ENCODE assay signal across 9 cellular contexts in the genomic region with DNA sequence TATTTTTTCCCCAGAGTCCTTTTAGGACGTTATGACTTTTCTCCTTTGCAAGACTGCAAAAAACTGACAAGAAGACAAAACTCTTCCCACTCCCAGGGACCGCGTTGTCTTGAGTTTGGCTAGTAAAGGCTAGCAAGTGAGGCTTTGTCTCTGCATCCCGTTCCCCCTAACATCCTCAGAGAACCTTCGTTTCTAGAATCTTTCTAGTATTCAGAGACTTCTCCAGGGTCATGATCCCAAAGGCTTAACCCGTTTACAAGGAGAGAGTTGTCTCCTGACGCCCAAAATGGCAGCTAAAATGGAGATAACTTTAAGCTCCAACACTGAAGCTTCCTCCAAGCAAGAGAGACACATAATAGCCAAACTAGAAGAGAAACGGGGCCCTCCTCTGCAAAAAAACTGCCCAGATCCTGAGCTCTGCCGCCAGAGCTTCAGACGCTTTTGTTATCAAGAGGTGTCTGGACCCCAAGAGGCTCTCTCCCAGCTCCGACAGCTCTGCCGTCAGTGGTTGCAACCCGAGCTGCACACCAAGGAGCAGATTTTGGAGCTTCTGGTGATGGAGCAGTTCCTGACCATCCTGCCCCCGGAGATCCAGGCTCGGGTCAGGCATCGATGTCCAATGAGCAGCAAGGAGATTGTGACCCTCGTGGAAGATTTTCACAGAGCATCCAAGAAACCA. TPM values are rescaled to one million over a fixed set of nuclear protein-coding genes. Genes with fewer than 3 reads are reported as not detected.
DNase-seq lines count a peak whose midpoint lies in the region; ATAC-seq and TF ChIP-seq lines count a peak whose summit lies in the region.
"Had no signal": no experiment of that assay in that cellular context is flagged by ENCODE, and none has a peak within 500 bp of the region (broad histone marks: within the 10 kb centered on the region; RNA-seq: fewer than 3 reads in every experiment).

No MANE protein-coding gene starts in this region.

- no peaks in the 10 kb centered on the region for H4K20me1 ChIP-seq in PC-9 (ENCODE audit: insufficient read depth)

- peaks cover 75% of the 10 kb centered on the region for H3K36me3 Mint-ChIP-seq in activated naive CD4-positive, alpha-beta T cell treated with anti-CD3 and anti-CD28 coated beads, Interleukin-2, amount 10 ng/mL, durations not matched to agents 7 days and 5 days
- peaks cover 41% of the 10 kb centered on the region for H3K36me3 Mint-ChIP-seq in natural killer cell treated with Interleukin-12 subunit alpha and Interleukin-12 subunit beta and Interleukin-15 and Interleukin-18, amount 100 ng/mL, for 72 hours

- peaks cover 11% of the 10 kb centered on the region; the same call in 1 of the 2 replicates for H3F3A ChIP-seq in PC-9 (ENCODE audit: insufficient read depth, low read depth)

- no peaks in the 10 kb centered on the region for H3K27me3 Mint-ChIP-seq in activated naive CD4-positive, alpha-beta T cell treated with anti-CD3 and anti-CD28 coated beads, Interleukin-2, amount 10 ng/mL, durations not matched to agents 7 days and 5 days
- no peaks in the 10 kb centered on the region for H3K27me3 Mint-ChIP-seq in natural killer cell treated with Interleukin-12 subunit alpha and Interleukin-12 subunit beta and Interleukin-15 and Interleukin-18, amount 100 ng/mL, for 72 hours

- H3K4me1 Mint-ChIP-seq in activated naive CD4-positive, alpha-beta T cell treated with anti-CD3 and anti-CD28 coated beads, Interleukin-2, amount 10 ng/mL, durations not matched to agents 7 days and 5 days, result peaks cover 37% of the 10 kb centered on the region
- peaks cover 25 to 38% of the 10 kb centered on the region in 2 donors for H3K4me1 Mint-ChIP-seq in natural killer cell treated with Interleukin-12 subunit alpha and Interleukin-12 subunit beta and Interleukin-15 and Interleukin-18, amount 100 ng/mL, for 72 hours (ENCODE audit: low read depth in 2 of 2)

- 25% methylated on average over 17 of the region's 17 CpGs for WGBS in ectodermal cell, 2 experiments

- H3K27ac ChIP-seq in PC-9 (no peak overlapping the region), ectodermal cell (ENCODE audit: insufficient read depth, low read depth, low read length, poor library complexity, severe bottlenecking) (no peak overlapping the region)

- H3K27me3 ChIP-seq in PC-9 (ENCODE audit: insufficient read depth, low read depth) (no peaks in the 10 kb centered on the region), ectodermal cell (ENCODE audit: control insufficient read depth, insufficient read depth, low read length, poor library complexity, severe bottlenecking) (no peaks in the 10 kb centered on the region)

- no peak for ATAC-seq in natural killer cell treated with Interleukin-12 subunit alpha and Interleukin-12 subunit beta and Interleukin-15 and Interleukin-18, amount 100 ng/mL, for 72 hours
- no peak for ATAC-seq in HG03135 (IDR thresholded peaks at IDR 0.05; ENCODE audit: unreplicated experiment)
- no peak for ATAC-seq in HG02798 (IDR thresholded peaks at IDR 0.05; ENCODE audit: poor library complexity, unreplicated experiment)
- ATAC-seq in HG03521 (IDR thresholded peaks at IDR 0.05; ENCODE audit: unreplicated experiment), result no peak

- peak overlapping the region; percentile 89 for H3K4me3 Mint-ChIP-seq in activated naive CD4-positive, alpha-beta T cell treated with anti-CD3 and anti-CD28 coated beads, Interleukin-2, amount 10 ng/mL, durations not matched to agents 7 days and 5 days
- H3K4me3 Mint-ChIP-seq in natural killer cell treated with Interleukin-12 subunit alpha and Interleukin-12 subunit beta and Interleukin-15 and Interleukin-18, amount 100 ng/mL, for 72 hours, result peak overlapping the region; percentile 92

- H3K4me3 ChIP-seq in PC-9, result peak overlapping the region; percentile 74
- H3K4me3 ChIP-seq in ectodermal cell (ENCODE audit: insufficient read depth, low read depth, low read length), result peak overlapping the region; percentile 91

- peak overlapping the region; percentile 91 for H3K27ac Mint-ChIP-seq in activated naive CD4-positive, alpha-beta T cell treated with anti-CD3 and anti-CD28 coated beads, Interleukin-2, amount 10 ng/mL, durations not matched to agents 7 days and 5 days
- H3K27ac Mint-ChIP-seq in natural killer cell treated with Interleukin-12 subunit alpha and Interleukin-12 subunit beta and Interleukin-15 and Interleukin-18, amount 100 ng/mL, for 72 hours, result peak overlapping the region; percentile 79 to 85

- CTCF ChIA-PET in activated naive CD4-positive, alpha-beta T cell treated with anti-CD3 and anti-CD28 coated beads, Interleukin-2, amount 10 ng/mL, durations not matched to agents 7 days and 5 days (lab: Charles Lee), result interaction anchor here (1.8 kb wide), 1 partner anchor 55 kb away, joined by 3 read pairs; no protein-coding TSS in a partner anchor
- CTCF ChIA-PET in PC-9 (lab: Charles Lee), result no interaction called here

- H3K9me3 ChIP-seq in PC-9 (ENCODE audit: insufficient read depth, low read depth) (peaks cover 19% of the 10 kb centered on the region), ectodermal cell (ENCODE audit: control insufficient read depth, low read length) (no peaks in the 10 kb centered on the region)

- POLR2A ChIA-PET in PC-9 (lab: Charles Lee; ENCODE audit: unreplicated experiment), result interaction anchor here (0.7 kb wide), 1 partner anchor 1696 kb away, joined by 3 read pairs; no protein-coding TSS in a partner anchor

- H2AFZ ChIP-seq in PC-9, result peak overlapping the region; percentile 88

- intact Hi-C loops in PC-9 (cut with micrococcal nuclease; ENCODE audit: unreplicated experiment), result loop anchor here (2.0 to 5.0 kb wide), 5 partner anchors 55 to 251 kb away; a partner anchor contains a TSS

- no peak for DNase-seq in activated naive CD4-positive, alpha-beta T cell treated with anti-CD3 and anti-CD28 coated beads, Interleukin-2, amount 10 ng/mL, durations not matched to agents 7 days and 5 days
- no peak for DNase-seq in activated naive CD4-positive, alpha-beta T cell treated with Interleukin-2 at 50 U/mL for 16 hours
- DNase-seq in PC-9, result peak in 1 of 2 experiments; percentile 14
- no peak for DNase-seq in natural killer cell treated with Interleukin-12 subunit alpha and Interleukin-12 subunit beta and Interleukin-15 and Interleukin-18, amount 100 ng/mL, for 72 hours (ENCODE audit: low spot score)

- H3K4me1 ChIP-seq in PC-9 (replicated peaks; ENCODE audit: insufficient read depth) (peaks cover 12% of the 10 kb centered on the region; the same call in 1 of the 2 replicates), ectodermal cell (ENCODE audit: control insufficient read depth, insufficient read depth, low read length) (peaks cover 3% of the 10 kb centered on the region)

- H3K4me2 ChIP-seq in PC-9, result peak overlapping the region; percentile 92

- H3K9me3 Mint-ChIP-seq in activated naive CD4-positive, alpha-beta T cell treated with anti-CD3 and anti-CD28 coated beads, Interleukin-2, amount 10 ng/mL, durations not matched to agents 7 days and 5 days, result peaks cover 60% of the 10 kb centered on the region
- H3K9me3 Mint-ChIP-seq in natural killer cell treated with Interleukin-12 subunit alpha and Interleukin-12 subunit beta and Interleukin-15 and Interleukin-18, amount 100 ng/mL, for 72 hours, result peaks cover 12% of the 10 kb centered on the region

- peaks cover 23% of the 10 kb centered on the region for H3K79me2 ChIP-seq in PC-9 (ENCODE audit: low read depth)

- no TSS peak for BruUV-seq in PC-9 (replicated peaks; lab: Mats Ljungman, UMichigan)

- no peak for TF ChIP-seq CTCF in PC-9 (conservative IDR thresholded peaks at IDR 0.05)

- H3K9me2 ChIP-seq in PC-9 (ENCODE audit: insufficient read depth), result no peaks in the 10 kb centered on the region

- H3K36me3 ChIP-seq in PC-9 (ENCODE audit: low read depth), result peaks cover 35% of the 10 kb centered on the region
- H3K36me3 ChIP-seq in ectodermal cell (ENCODE audit: control insufficient read depth, insufficient read depth, low read length), result peaks cover 43% of the 10 kb centered on the region

RNA-seq across cellular contexts. Expression of a gene that starts 0.8 kb away (rescaled TPM):
- 12.1 and 13.2 TPM in 2 replicates for total RNA-seq in PC-9 (2021)
- polyA plus RNA-seq in ectodermal cell (2013, experiment 1 of 4), result 15.3 TPM
- 17.5 TPM for polyA plus RNA-seq in ectodermal cell (2013, experiment 2 of 4)
- polyA plus RNA-seq in ectodermal cell (2013, experiment 3 of 4), result 12.7 TPM
- 12.3 TPM for polyA plus RNA-seq in ectodermal cell (2013, experiment 4 of 4)
- total RNA-seq in natural killer cell treated with Interleukin-12 subunit alpha and Interleukin-12 subunit beta and Interleukin-15 and Interleukin-18, amount 100 ng/mL, for 72 hours, result 10 to 100 TPM in 1 of 2 donors, 1 to 10 TPM in 1; 9.2 to 10.2 TPM

RNA-seq across cellular contexts. Expression of a gene that starts 1.1 kb away (rescaled TPM):
- total RNA-seq in PC-9 (2021), result 15.5 and 16.4 TPM in 2 replicates
- 18.4 TPM for polyA plus RNA-seq in ectodermal cell (2013, experiment 1 of 4)
- polyA plus RNA-seq in ectodermal cell (2013, experiment 2 of 4), result 17.5 TPM
- polyA plus RNA-seq in ectodermal cell (2013, experiment 3 of 4), result 17.7 TPM
- polyA plus RNA-seq in ectodermal cell (2013, experiment 4 of 4), result 17.3 TPM
- total RNA-seq in natural killer cell treated with Interleukin-12 subunit alpha and Interleukin-12 subunit beta and Interleukin-15 and Interleukin-18, amount 100 ng/mL, for 72 hours, result 10 to 100 TPM; 12.6 to 16.9 TPM

RNA-seq across cellular contexts. Expression of a gene that starts 41.4 kb away (rescaled TPM):
- total RNA-seq in PC-9 (2021), result 1.5 and 1.8 TPM in 2 replicates
- 1.8 TPM for polyA plus RNA-seq in ectodermal cell (2013, experiment 1 of 4)
- polyA plus RNA-seq in ectodermal cell (2013, experiment 2 of 4), result 2.0 TPM
- polyA plus RNA-seq in ectodermal cell (2013, experiment 3 of 4), result 1.8 TPM
- polyA plus RNA-seq in ectodermal cell (2013, experiment 4 of 4), result 1.8 TPM
- total RNA-seq in natural killer cell treated with Interleukin-12 subunit alpha and Interleukin-12 subunit beta and Interleukin-15 and Interleukin-18, amount 100 ng/mL, for 72 hours, result 1 to 10 TPM; 2.7 to 2.9 TPM

RNA-seq across cellular contexts. Expression of a gene that starts 41.6 kb away (rescaled TPM):
- total RNA-seq in PC-9 (2021), result 57.5 and 58.7 TPM in 2 replicates
- polyA plus RNA-seq in ectodermal cell (2013, experiment 1 of 4), result 61.9 TPM
- polyA plus RNA-seq in ectodermal cell (2013, experiment 2 of 4), result 60.3 TPM
- polyA plus RNA-seq in ectodermal cell (2013, experiment 3 of 4), result 47.1 TPM
- polyA plus RNA-seq in ectodermal cell (2013, experiment 4 of 4), result 56.4 TPM
- 10 to 100 TPM; 59.0 to 60.0 TPM for total RNA-seq in natural killer cell treated with Interleukin-12 subunit alpha and Interleukin-12 subunit beta and Interleukin-15 and Interleukin-18, amount 100 ng/mL, for 72 hours

RNA-seq across cellular contexts. Expression of a gene that starts 46.2 kb away (rescaled TPM):
- total RNA-seq in PC-9 (2021), result not detected in 2 replicates
- not detected for polyA plus RNA-seq in ectodermal cell (2013, experiment 1 of 4)
- polyA plus RNA-seq in ectodermal cell (2013, experiment 2 of 4), result 0.23 TPM
- polyA plus RNA-seq in ectodermal cell (2013, experiment 3 of 4), result not detected
- not detected for polyA plus RNA-seq in ectodermal cell (2013, experiment 4 of 4)
- total RNA-seq in natural killer cell treated with Interleukin-12 subunit alpha and Interleukin-12 subunit beta and Interleukin-15 and Interleukin-18, amount 100 ng/mL, for 72 hours, result not detected
- total RNA-seq: lung microvascular endothelial cell had no signal
